8 cellular contexts compared by ENCODE assay signal in the genomic region with DNA sequence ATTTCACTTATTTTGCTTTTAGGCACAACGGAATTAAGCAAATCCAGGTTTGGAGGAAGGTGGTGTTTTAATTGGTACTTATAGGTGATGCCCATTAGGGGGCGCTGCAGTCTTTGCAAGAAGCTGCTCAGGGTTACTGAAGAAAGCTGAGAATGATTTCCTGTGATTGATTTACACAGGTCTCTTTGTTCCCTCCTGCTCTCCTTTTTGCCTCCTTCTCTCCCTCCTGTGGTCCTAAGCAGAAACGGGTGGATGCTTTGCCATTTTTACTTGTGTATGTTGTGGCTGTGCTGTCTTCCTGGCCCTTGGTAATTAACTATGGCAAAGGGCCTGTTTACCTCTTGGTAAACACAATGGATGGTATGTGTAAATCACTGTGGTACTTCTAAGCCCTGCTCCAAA.
DNase-seq lines count a peak whose midpoint lies in the region; ATAC-seq and TF ChIP-seq lines count a peak whose summit lies in the region.

No MANE protein-coding gene starts in this region.

- peak; percentile 25 to 57 (median 46) for DNase-seq in CD4-positive, alpha-beta T cell
- DNase-seq in NOMO-1 treated with dmso at 0.1 percent for 144 hours (lab: John Stamatoyannopoulos, UW; ENCODE audit: unreplicated experiment) (peak; percentile 20), epithelial cell of proximal tubule (ENCODE audit: low read depth) (peak; percentile 29), myocyte (ENCODE audit: low read depth) (peak; percentile 92)
- peak; percentile 50 for DNase-seq in activated CD8-positive, alpha-beta memory T cell treated with anti-CD3 and anti-CD28 coated beads, Interleukin-2, amount 50 U/mL, for 4 hours
- peak; percentile 4 to 22 for DNase-seq in stimulated activated CD8-positive, alpha-beta memory T cell treated with anti-CD3 and anti-CD28 coated beads, Interleukin-7, amount 100 ng/mL, for 1 hour (ENCODE audit: low read depth in 2 of 2)

- peak; percentile 77 for TF ChIP-seq CTCF in CD4-positive, alpha-beta T cell (IDR thresholded peaks at IDR 0.05)
- peak; percentile 85 for TF ChIP-seq CTCF in epithelial cell of proximal tubule (conservative IDR thresholded peaks at IDR 0.05; ENCODE audit: low read depth, low read length)

- no peak overlapping the region for H3K27ac Mint-ChIP-seq in CD4-positive, alpha-beta T cell

- no peaks in the 10 kb centered on the region for H3K9me3 Mint-ChIP-seq in CD4-positive, alpha-beta T cell

- H3K27me3 ChIP-seq in CD4-positive, alpha-beta T cell (ENCODE audit: control insufficient read depth, insufficient read depth, low read length): no peaks in the 10 kb centered on the region
- no peaks in the 10 kb centered on the region for H3K27me3 ChIP-seq in HUES48 (ENCODE audit: control insufficient read depth, insufficient read depth, low read length)

- H3K4me3 ChIP-seq in HUES48 (ENCODE audit: low read depth, low read length): no peak overlapping the region
- no peak overlapping the region for H3K4me3 ChIP-seq in epithelial cell of proximal tubule (ENCODE audit: low read depth, low read length)

- CTCF ChIA-PET in CD4-positive, alpha-beta T cell (lab: Charles Lee): interaction anchor here (0.7 to 2.6 kb wide), 5 partner anchors 15 to 197 kb away, joined by 3 to 12 read pairs (median 3); no protein-coding TSS in a partner anchor

- H3K4me1 Mint-ChIP-seq in CD4-positive, alpha-beta T cell (ENCODE audit: low read depth): no peaks in the 10 kb centered on the region

- H3K27me3 Mint-ChIP-seq in CD4-positive, alpha-beta T cell: no peaks in the 10 kb centered on the region

- H3K36me3 ChIP-seq in HUES48 (ENCODE audit: control insufficient read depth, insufficient read depth, low read length): peaks cover 84% of the 10 kb centered on the region

- H3K4me1 ChIP-seq in HUES48 (ENCODE audit: control insufficient read depth, insufficient read depth, low read length): peaks cover 9% of the 10 kb centered on the region

- H3K9me3 ChIP-seq in CD4-positive, alpha-beta T cell (ENCODE audit: control insufficient read depth, low read length): no peaks in the 10 kb centered on the region
- H3K9me3 ChIP-seq in HUES48 (ENCODE audit: control insufficient read depth, insufficient read depth, low read length): no peaks in the 10 kb centered on the region

- no peak overlapping the region for H3K9ac ChIP-seq in HUES48 (ENCODE audit: low read depth, low read length)

- H3K4me3 Mint-ChIP-seq in CD4-positive, alpha-beta T cell: no peak overlapping the region

- H3K27ac ChIP-seq in CD4-positive, alpha-beta T cell (ENCODE audit: low read depth, low read length): no peak overlapping the region
- peak overlapping the region; percentile 32 for H3K27ac ChIP-seq in HUES48 (ENCODE audit: low read depth, low read length)

- ATAC-seq in CD4-positive, alpha-beta T cell (ENCODE audit: poor library complexity): peak; percentile 67
- no peak for ATAC-seq in GM18517 (IDR thresholded peaks at IDR 0.05; ENCODE audit: unreplicated experiment)

- H3K36me3 Mint-ChIP-seq in CD4-positive, alpha-beta T cell (ENCODE audit: low read depth): peaks cover 87% of the 10 kb centered on the region

- POLR2A ChIA-PET in CD4-positive, alpha-beta T cell (lab: Charles Lee): interaction anchor here (0.7 to 1.2 kb wide), 3 partner anchors 74 to 218 kb away, joined by 3 to 5 read pairs (median 5); no protein-coding TSS in a partner anchor

- intact Hi-C loops in CD4-positive, alpha-beta T cell (cut with DNase I, micrococcal nuclease): loop anchor here (1.0 to 10.0 kb wide), 6 partner anchors 61 to 254 kb away; no protein-coding TSS in a partner anchor

Comparison
In these comparisons a context has a peak if more than half of its experiments do, and no peak if none do; other contexts are left out.
1. DNase-seq: peak in every context shown above with its lines; median percentile 92 in myocyte; 50 in activated CD8-positive, alpha-beta memory T cell treated with anti-CD3 and anti-CD28 coated beads, Interleukin-2, amount 50 U/mL, for 4 hours; 46 in CD4-positive, alpha-beta T cell; 29 in epithelial cell of proximal tubule; 20 in NOMO-1 treated with dmso at 0.1 percent for 144 hours; 13 in stimulated activated CD8-positive, alpha-beta memory T cell treated with anti-CD3 and anti-CD28 coated beads, Interleukin-7, amount 100 ng/mL, for 1 hour.